In genomic region chr6:154754152-154754551, GRCh38 we compare ENCODE assay signal across 11 cellular contexts. TPM values are rescaled to one million over a fixed set of nuclear protein-coding genes. Genes with fewer than 3 reads are reported as not detected.
DNase-seq lines count a peak whose midpoint lies in the region; ATAC-seq, FAIRE-seq and TF ChIP-seq lines count a peak whose summit lies in the region.
"Had no signal": no experiment of that assay in that cellular context is flagged by ENCODE, and none has a peak within 500 bp of the region (broad histone marks: within the 10 kb centered on the region; RNA-seq: fewer than 3 reads in every experiment).

No MANE protein-coding gene starts in this region.

- WGBS in upper lobe of left lung, 2 donors, result 26 to 40% methylated on average over 4 of the region's 4 CpGs

- peaks cover 29 to 70% of the 10 kb centered on the region in 2 donors for H3K4me1 Mint-ChIP-seq in stimulated activated naive B cell treated with anti-CD40 and anti-IgM and Interleukin-4, amounts not matched to agents 10 μg/mL and 1 μg/mL and 100 μg/mL, for 72 hours

- H3K9me3 ChIP-seq in HEK293 (ENCODE audit: control insufficient read depth, insufficient read depth, low read depth, low read length) (no peaks in the 10 kb centered on the region), upper lobe of left lung (no peaks in the 10 kb centered on the region)

- H3K36me3 Mint-ChIP-seq in stimulated activated naive B cell treated with anti-CD40 and anti-IgM and Interleukin-4, amounts not matched to agents 10 μg/mL and 1 μg/mL and 100 μg/mL, for 72 hours, result peaks cover 12 to 30% of the 10 kb centered on the region in 2 donors

- H3K4me3 ChIP-seq in HEK293 (ENCODE audit: low read depth, low read length), result no peak overlapping the region
- H3K4me3 ChIP-seq in bronchial epithelial cell (ENCODE audit: low read depth, low read length), result no peak overlapping the region
- H3K4me3 ChIP-seq in upper lobe of left lung, result no peak overlapping the region

- H3K27me3 Mint-ChIP-seq in stimulated activated naive B cell treated with anti-CD40 and anti-IgM and Interleukin-4, amounts not matched to agents 10 μg/mL and 1 μg/mL and 100 μg/mL, for 72 hours, result no peaks in the 10 kb centered on the region
- H3K27me3 Mint-ChIP-seq: IgD-negative memory B cell had no signal

- H3K36me3 ChIP-seq in HEK293 (ENCODE audit: control insufficient read depth in 2 of 2, insufficient read depth in 1 of 2, low read length in 2 of 2) (no peaks in the 10 kb centered on the region; a peak in 1 of 3 replicates), bronchial epithelial cell (ENCODE audit: control insufficient read depth, insufficient read depth, low read length) (no peaks in the 10 kb centered on the region), upper lobe of left lung (no peaks in the 10 kb centered on the region)

- CTCF ChIA-PET in HEK293 (lab: Yijun Ruan, JAX), result interaction anchor here (0.5 to 1.5 kb wide), 4 partner anchors 9 to 53 kb away, joined by 3 to 5 read pairs (median 4); no protein-coding TSS in a partner anchor

- H3K27ac ChIP-seq in HEK293 (ENCODE audit: extremely low read depth, low read depth, low read length) (no peak overlapping the region), upper lobe of left lung (peak overlapping the region in 1 of 4 donors; percentile 15)

- DNase-seq in A172 (ENCODE audit: low spot score) (peak; percentile 25), bronchial epithelial cell (ENCODE audit: low read depth) (peak; percentile 50), kidney glomerular epithelial cell (lab: John Stamatoyannopoulos, UW) (peak; percentile 33), COR-L47 (lab: John Stamatoyannopoulos, UW) (no peak), upper lobe of left lung (no peak)
- no peak for DNase-seq in stimulated activated naive B cell treated with anti-CD40 and anti-IgM and Interleukin-4, amounts not matched to agents 10 μg/mL and 1 μg/mL and 100 μg/mL, for 72 hours
- DNase-seq: AML-193, NCI-H2171 had no signal

- H3K4me1 ChIP-seq in HEK293 (ENCODE audit: control insufficient read depth, insufficient read depth, low read length) (peaks cover 12% of the 10 kb centered on the region), upper lobe of left lung (peaks cover 6 to 32% (median 23%) of the 10 kb centered on the region in 4 donors)

- no peak for TF ChIP-seq EP300 in upper lobe of left lung (IDR thresholded peaks at IDR 0.05)

- no peaks in the 10 kb centered on the region for H3K27me3 ChIP-seq in bronchial epithelial cell (ENCODE audit: control insufficient read depth, insufficient read depth, low read length)
- no peaks in the 10 kb centered on the region for H3K27me3 ChIP-seq in upper lobe of left lung

- no peak overlapping the region for H3K27ac Mint-ChIP-seq in stimulated activated naive B cell treated with anti-CD40 and anti-IgM and Interleukin-4, amounts not matched to agents 10 μg/mL and 1 μg/mL and 100 μg/mL, for 72 hours

- TF ChIP-seq CTCF in HEK293 (tag by site-specific recombination; IDR thresholded peaks at IDR 0.05), result no peak
- no peak for TF ChIP-seq CTCF in bronchial epithelial cell (IDR thresholded peaks at IDR 0.05; ENCODE audit: insufficient read depth, low read length, severe bottlenecking)
- no peak for TF ChIP-seq CTCF in upper lobe of left lung (IDR thresholded peaks at IDR 0.05)

- POLR2A ChIA-PET in HEK293 (lab: Yijun Ruan, JAX), result no interaction called here

- ATAC-seq in HG02623 (IDR thresholded peaks at IDR 0.05; ENCODE audit: unreplicated experiment) (no peak), upper lobe of left lung (ENCODE audit: low FRiP score in 2 of 2) (no peak)
- no peak for ATAC-seq in stimulated activated naive B cell treated with anti-CD40 and anti-IgM and Interleukin-4, amounts not matched to agents 10 μg/mL and 1 μg/mL and 100 μg/mL, for 72 hours (replicated peaks)

- no peaks in the 10 kb centered on the region for H3K9me3 Mint-ChIP-seq in stimulated activated naive B cell treated with anti-CD40 and anti-IgM and Interleukin-4, amounts not matched to agents 10 μg/mL and 1 μg/mL and 100 μg/mL, for 72 hours
- H3K9me3 Mint-ChIP-seq: IgD-negative memory B cell had no signal

- no peak for TF ChIP-seq POLR2A in upper lobe of left lung (IDR thresholded peaks at IDR 0.05)

- no peak for FAIRE-seq in bronchial epithelial cell (lab: Jason Lieb, UNC)

- H3K4me3 Mint-ChIP-seq in stimulated activated naive B cell treated with anti-CD40 and anti-IgM and Interleukin-4, amounts not matched to agents 10 μg/mL and 1 μg/mL and 100 μg/mL, for 72 hours, result no peak overlapping the region

TF ChIP-seq in HEK293, 187 proteins besides CTCF, POLR2A, EP300 and RAD21 (continues in another document):
- TF ChIP-seq ZNF423 (tag by site-specific recombination; IDR thresholded peaks at IDR 0.05), result no peak
- TF ChIP-seq ZNF19 (tag by site-specific recombination; IDR thresholded peaks at IDR 0.05; ENCODE audit: low read depth), result no peak
- TF ChIP-seq, protein P1, sequence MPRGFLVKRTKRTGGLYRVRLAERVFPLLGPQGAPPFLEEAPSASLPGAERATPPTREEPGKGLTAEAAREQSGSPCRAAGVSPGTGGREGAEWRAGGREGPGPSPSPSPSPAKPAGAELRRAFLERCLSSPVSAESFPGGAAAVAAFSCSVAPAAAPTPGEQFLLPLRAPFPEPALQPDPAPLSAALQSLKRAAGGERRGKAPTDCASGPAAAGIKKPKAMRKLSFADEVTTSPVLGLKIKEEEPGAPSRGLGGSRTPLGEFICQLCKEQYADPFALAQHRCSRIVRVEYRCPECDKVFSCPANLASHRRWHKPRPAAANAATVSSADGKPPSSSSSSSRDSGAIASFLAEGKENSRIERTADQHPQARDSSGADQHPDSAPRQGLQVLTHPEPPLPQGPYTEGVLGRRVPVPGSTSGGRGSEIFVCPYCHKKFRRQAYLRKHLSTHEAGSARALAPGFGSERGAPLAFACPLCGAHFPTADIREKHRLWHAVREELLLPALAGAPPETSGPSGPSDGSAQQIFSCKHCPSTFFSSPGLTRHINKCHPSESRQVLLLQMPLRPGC (tag by site-specific recombination; IDR thresholded peaks at IDR 0.05), result no peak
- TF ChIP-seq ZFP37 (tag by site-specific recombination; IDR thresholded peaks at IDR 0.05), result no peak
- TF ChIP-seq, protein P2, sequence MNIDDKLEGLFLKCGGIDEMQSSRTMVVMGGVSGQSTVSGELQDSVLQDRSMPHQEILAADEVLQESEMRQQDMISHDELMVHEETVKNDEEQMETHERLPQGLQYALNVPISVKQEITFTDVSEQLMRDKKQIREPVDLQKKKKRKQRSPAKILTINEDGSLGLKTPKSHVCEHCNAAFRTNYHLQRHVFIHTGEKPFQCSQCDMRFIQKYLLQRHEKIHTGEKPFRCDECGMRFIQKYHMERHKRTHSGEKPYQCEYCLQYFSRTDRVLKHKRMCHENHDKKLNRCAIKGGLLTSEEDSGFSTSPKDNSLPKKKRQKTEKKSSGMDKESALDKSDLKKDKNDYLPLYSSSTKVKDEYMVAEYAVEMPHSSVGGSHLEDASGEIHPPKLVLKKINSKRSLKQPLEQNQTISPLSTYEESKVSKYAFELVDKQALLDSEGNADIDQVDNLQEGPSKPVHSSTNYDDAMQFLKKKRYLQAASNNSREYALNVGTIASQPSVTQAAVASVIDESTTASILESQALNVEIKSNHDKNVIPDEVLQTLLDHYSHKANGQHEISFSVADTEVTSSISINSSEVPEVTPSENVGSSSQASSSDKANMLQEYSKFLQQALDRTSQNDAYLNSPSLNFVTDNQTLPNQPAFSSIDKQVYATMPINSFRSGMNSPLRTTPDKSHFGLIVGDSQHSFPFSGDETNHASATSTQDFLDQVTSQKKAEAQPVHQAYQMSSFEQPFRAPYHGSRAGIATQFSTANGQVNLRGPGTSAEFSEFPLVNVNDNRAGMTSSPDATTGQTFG (tag by site-specific recombination; IDR thresholded peaks at IDR 0.05; ENCODE audit: borderline replicate concordance), result no peak
- TF ChIP-seq ZNF184 (tag by site-specific recombination; IDR thresholded peaks at IDR 0.05), result no peak
- TF ChIP-seq ZFHX2 (tag by site-specific recombination; conservative IDR thresholded peaks at IDR 0.05), result no peak
- no peak for TF ChIP-seq ZNF548 (tag by site-specific recombination; IDR thresholded peaks at IDR 0.05)
- no peak for TF ChIP-seq ZNF350 (tag by site-specific recombination; IDR thresholded peaks at IDR 0.05)
- peak; percentile 83 for TF ChIP-seq PRDM6 (tag by site-specific recombination; IDR thresholded peaks at IDR 0.05)
- no peak for TF ChIP-seq ZNF292 (tag by site-specific recombination; IDR thresholded peaks at IDR 0.05; ENCODE audit: borderline replicate concordance, low read depth)
- TF ChIP-seq ZNF843 (tag by site-specific recombination; IDR thresholded peaks at IDR 0.05), result peak; percentile 29; the same call in 1 of the 2 replicates
- peak; percentile 65; the same call in 1 of the 2 replicates for TF ChIP-seq OSR2 (tag by site-specific recombination; IDR thresholded peaks at IDR 0.05)
- no peak for TF ChIP-seq TRIM28 (IDR thresholded peaks at IDR 0.05; ENCODE audit: borderline replicate concordance, low read length)
- no peak for TF ChIP-seq AEBP2 (tag by site-specific recombination; IDR thresholded peaks at IDR 0.05; ENCODE audit: borderline replicate concordance)

RNA-seq across cellular contexts. Expression of gene SCAF8, which starts 20.9 kb away (rescaled TPM):
- 22.4 and 30.8 TPM in 2 replicates for total RNA-seq in A172 (2014; rRNA removed; shearing (Covaris generic))
- total RNA-seq in bronchial epithelial cell (17.6 and 22.3 TPM in 2 replicates), upper lobe of left lung (10 to 100 TPM; 26.0 to 79.1 (median 37.2) TPM)

Comparison
In these comparisons a context has a peak if more than half of its experiments do, and no peak if none do; other contexts are left out.
1. DNase-seq: peak in A172 (single experiment), bronchial epithelial cell (single experiment) and kidney glomerular epithelial cell (single experiment); none in COR-L47 (single experiment), upper lobe of left lung (0 of 2) and stimulated activated naive B cell treated with anti-CD40 and anti-IgM and Interleukin-4, amounts not matched to agents 10 μg/mL and 1 μg/mL and 100 μg/mL, for 72 hours (single experiment).